Comparison of ENCODE assay signal across 1 cellular context in the genomic region with DNA sequence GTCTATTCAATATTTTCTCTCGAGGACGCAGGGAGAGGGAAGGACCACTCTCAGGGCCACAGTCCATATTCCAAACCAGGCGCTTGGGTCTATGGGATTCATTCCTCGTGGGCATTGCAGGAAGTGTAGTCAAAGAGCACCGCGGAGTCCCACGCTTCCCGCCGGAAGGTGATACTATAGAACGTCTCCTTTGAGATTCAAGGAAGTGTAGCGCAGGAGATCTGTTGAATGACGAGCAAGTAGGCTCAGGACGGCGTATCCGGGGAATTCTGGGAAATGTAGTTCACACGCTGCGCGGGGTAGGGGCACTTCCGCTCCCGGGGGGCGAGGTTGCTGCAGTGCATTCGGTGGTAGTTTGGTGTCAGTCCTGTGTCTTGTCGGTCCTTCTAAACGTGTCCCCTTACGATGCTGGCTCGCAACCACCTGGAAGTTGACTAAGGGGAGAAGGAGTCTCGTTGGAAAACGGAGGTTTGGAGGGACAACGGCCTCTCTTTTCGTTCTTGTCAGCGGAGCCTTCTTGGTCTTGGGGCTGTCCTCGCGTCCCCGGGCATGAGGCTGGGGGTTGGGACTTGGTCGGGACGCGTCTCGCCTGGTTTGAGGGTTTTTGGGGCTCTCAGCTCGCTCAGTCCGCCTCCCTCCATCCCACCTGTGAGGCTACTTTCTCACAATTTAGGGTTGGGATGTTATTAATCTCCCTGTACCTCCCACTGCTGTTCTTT.
A peak's percentile ranks its signal among the peaks of the same experiment; 100 is the strongest.
TF ChIP-seq lines count a peak whose summit lies in the region.

Gene ZNF284 (plus strand): TSS at position 336 of the 719 bp plus-strand sequence. CDS start 4,231 bp downstream, outside the sequence.

TF ChIP-seq in Ishikawa, 13 proteins besides CTCF, POLR2A, EP300 and RAD21 (continued from another document):
- TF ChIP-seq, protein P1, sequence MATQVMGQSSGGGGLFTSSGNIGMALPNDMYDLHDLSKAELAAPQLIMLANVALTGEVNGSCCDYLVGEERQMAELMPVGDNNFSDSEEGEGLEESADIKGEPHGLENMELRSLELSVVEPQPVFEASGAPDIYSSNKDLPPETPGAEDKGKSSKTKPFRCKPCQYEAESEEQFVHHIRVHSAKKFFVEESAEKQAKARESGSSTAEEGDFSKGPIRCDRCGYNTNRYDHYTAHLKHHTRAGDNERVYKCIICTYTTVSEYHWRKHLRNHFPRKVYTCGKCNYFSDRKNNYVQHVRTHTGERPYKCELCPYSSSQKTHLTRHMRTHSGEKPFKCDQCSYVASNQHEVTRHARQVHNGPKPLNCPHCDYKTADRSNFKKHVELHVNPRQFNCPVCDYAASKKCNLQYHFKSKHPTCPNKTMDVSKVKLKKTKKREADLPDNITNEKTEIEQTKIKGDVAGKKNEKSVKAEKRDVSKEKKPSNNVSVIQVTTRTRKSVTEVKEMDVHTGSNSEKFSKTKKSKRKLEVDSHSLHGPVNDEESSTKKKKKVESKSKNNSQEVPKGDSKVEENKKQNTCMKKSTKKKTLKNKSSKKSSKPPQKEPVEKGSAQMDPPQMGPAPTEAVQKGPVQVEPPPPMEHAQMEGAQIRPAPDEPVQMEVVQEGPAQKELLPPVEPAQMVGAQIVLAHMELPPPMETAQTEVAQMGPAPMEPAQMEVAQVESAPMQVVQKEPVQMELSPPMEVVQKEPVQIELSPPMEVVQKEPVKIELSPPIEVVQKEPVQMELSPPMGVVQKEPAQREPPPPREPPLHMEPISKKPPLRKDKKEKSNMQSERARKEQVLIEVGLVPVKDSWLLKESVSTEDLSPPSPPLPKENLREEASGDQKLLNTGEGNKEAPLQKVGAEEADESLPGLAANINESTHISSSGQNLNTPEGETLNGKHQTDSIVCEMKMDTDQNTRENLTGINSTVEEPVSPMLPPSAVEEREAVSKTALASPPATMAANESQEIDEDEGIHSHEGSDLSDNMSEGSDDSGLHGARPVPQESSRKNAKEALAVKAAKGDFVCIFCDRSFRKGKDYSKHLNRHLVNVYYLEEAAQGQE (IDR thresholded peaks at IDR 0.05; ENCODE audit: low read depth) = no peak
- TF ChIP-seq YY1 (IDR thresholded peaks at IDR 0.05; ENCODE audit: low read depth) (0 out of 2 replicates have a peak, but pooled peaks have one; percentile 13), CREB1 (IDR thresholded peaks at IDR 0.05; ENCODE audit: low read depth) (peak; percentile 69), ZBTB7A (IDR thresholded peaks at IDR 0.05; ENCODE audit: low read depth) (0 out of 2 replicates have a peak, but pooled peaks have one; percentile 79), EGR1 (IDR thresholded peaks at IDR 0.05) (no peak)
